Comparison of ENCODE assay signal across 23 cellular contexts in genomic region chr1:11833497-11833896, GRCh38. TPM values are rescaled to one million over a fixed set of nuclear protein-coding genes. Genes with fewer than 3 reads are reported as not detected.
A peak's percentile ranks its signal among the peaks of the same experiment; 100 is the strongest.
DNase-seq lines count a peak whose midpoint lies in the region; ATAC-seq and TF ChIP-seq lines count a peak whose summit lies in the region.
"Had no signal": no experiment of that assay in that cellular context is flagged by ENCODE, and none has a peak within 500 bp of the region (broad histone marks: within the 10 kb centered on the region; RNA-seq: fewer than 3 reads in every experiment).

No MANE protein-coding gene starts in this region.

- H3K4me1 Mint-ChIP-seq in natural killer cell treated with Interleukin-12 subunit alpha and Interleukin-12 subunit beta and Interleukin-15 and Interleukin-18, amount 100 ng/mL, for 72 hours (ENCODE audit: low read depth in 2 of 2): peaks cover under 1 to 1% of the 10 kb centered on the region in 2 donors
- H3K4me1 Mint-ChIP-seq in natural killer cell: peaks cover 1% of the 10 kb centered on the region in 2 donors

- H3K9me3 ChIP-seq in osteoblast (ENCODE audit: low read depth, low read length): no peaks in the 10 kb centered on the region
- H3K9me3 ChIP-seq: A549; BLaER1 treated with 17β-estradiol and CSF1 and Interleukin-3, amounts not matched to agents 10 nM and 100 nM had no signal

- H2AFZ ChIP-seq in osteoblast (ENCODE audit: low read length): no peak overlapping the region

- TF ChIP-seq CTCF in natural killer cell (IDR thresholded peaks at IDR 0.05) (no peak), osteoblast (IDR thresholded peaks at IDR 0.05; ENCODE audit: extremely low read depth, low read depth, low read length) (no peak)

- H3K4me2 ChIP-seq in osteoblast (ENCODE audit: insufficient read depth, low read length): no peak overlapping the region
- H3K4me2 ChIP-seq: A549; BLaER1 treated with 17β-estradiol and CSF1 and Interleukin-3, amounts not matched to agents 10 nM and 100 nM had no signal

- H3K4me3 Mint-ChIP-seq in natural killer cell treated with Interleukin-12 subunit alpha and Interleukin-12 subunit beta and Interleukin-15 and Interleukin-18, amount 100 ng/mL, for 72 hours: no peak overlapping the region
- no peak overlapping the region for H3K4me3 Mint-ChIP-seq in natural killer cell
- H3K4me3 Mint-ChIP-seq: B cell; CD4-positive, alpha-beta T cell; CD8-positive, alpha-beta T cell had no signal

- H3K27ac ChIP-seq in osteoblast (ENCODE audit: low read depth, low read length) (no peak overlapping the region), rectal smooth muscle tissue (ENCODE audit: low read depth, low read length) (no peak overlapping the region)
- H3K27ac ChIP-seq: 22Rv1; A549; BLaER1 treated with 17β-estradiol and CSF1 and Interleukin-3, amounts not matched to agents 10 nM and 100 nM; C4-2B had no signal

- intact Hi-C loops in natural killer cell (cut with micrococcal nuclease): no loop called here

- no peaks in the 10 kb centered on the region for H3K79me2 ChIP-seq in osteoblast (ENCODE audit: insufficient read depth, low read length)

- peaks cover 10% of the 10 kb centered on the region for H3K36me3 Mint-ChIP-seq in natural killer cell treated with Interleukin-12 subunit alpha and Interleukin-12 subunit beta and Interleukin-15 and Interleukin-18, amount 100 ng/mL, for 72 hours
- H3K36me3 Mint-ChIP-seq in natural killer cell: peaks cover 6% of the 10 kb centered on the region

- H3K27me3 ChIP-seq in osteoblast (ENCODE audit: insufficient read depth, low read length) (no peaks in the 10 kb centered on the region), rectal smooth muscle tissue (ENCODE audit: control insufficient read depth, insufficient read depth, low read length) (no peaks in the 10 kb centered on the region)
- H3K27me3 ChIP-seq: BLaER1 treated with 17β-estradiol and CSF1 and Interleukin-3, amounts not matched to agents 10 nM and 100 nM had no signal

- H3K4me3 ChIP-seq in osteoblast (ENCODE audit: insufficient read depth, low read length): no peak overlapping the region
- H3K4me3 ChIP-seq in rectal smooth muscle tissue (ENCODE audit: low read length): no peak overlapping the region
- H3K4me3 ChIP-seq: A549; BLaER1 treated with 17β-estradiol and CSF1 and Interleukin-3, amounts not matched to agents 10 nM and 100 nM had no signal

- no peaks in the 10 kb centered on the region for H3K9me3 Mint-ChIP-seq in natural killer cell treated with Interleukin-12 subunit alpha and Interleukin-12 subunit beta and Interleukin-15 and Interleukin-18, amount 100 ng/mL, for 72 hours
- no peaks in the 10 kb centered on the region for H3K9me3 Mint-ChIP-seq in natural killer cell
- H3K9me3 Mint-ChIP-seq: CD4-positive, alpha-beta T cell; CD8-positive, alpha-beta T cell had no signal

- H3K36me3 ChIP-seq in osteoblast (ENCODE audit: insufficient read depth, low read length) (peaks cover 81% of the 10 kb centered on the region), rectal smooth muscle tissue (ENCODE audit: control insufficient read depth, insufficient read depth, low read length) (peaks cover 61% of the 10 kb centered on the region)

- peak overlapping the region; percentile 22 for H3K9ac ChIP-seq in rectal smooth muscle tissue (ENCODE audit: low read length)
- H3K9ac ChIP-seq: BLaER1 treated with 17β-estradiol and CSF1 and Interleukin-3, amounts not matched to agents 10 nM and 100 nM had no signal

- H3K27ac Mint-ChIP-seq in natural killer cell treated with Interleukin-12 subunit alpha and Interleukin-12 subunit beta and Interleukin-15 and Interleukin-18, amount 100 ng/mL, for 72 hours: no peak overlapping the region
- H3K27ac Mint-ChIP-seq in natural killer cell: no peak overlapping the region
- H3K27ac Mint-ChIP-seq: B cell; CD4-positive, alpha-beta T cell; CD8-positive, alpha-beta T cell had no signal

- peaks cover 4% of the 10 kb centered on the region for H4K20me1 ChIP-seq in osteoblast (ENCODE audit: insufficient read depth, low read length)

- DNase-seq in natural killer cell treated with Interleukin-12 subunit alpha and Interleukin-12 subunit beta and Interleukin-15 and Interleukin-18, amount 100 ng/mL, for 72 hours (ENCODE audit: low spot score): peak; percentile 42
- DNase-seq in natural killer cell (no peak), osteoblast (ENCODE audit: insufficient read length, low spot score, missing footprints) (peak; percentile 79), NCI-H1417 (lab: John Stamatoyannopoulos, UW) (no peak), COR-L47 (lab: John Stamatoyannopoulos, UW) (no peak)
- DNase-seq: AML-193; CD4-positive, alpha-beta T cell; CD8-positive, alpha-beta T cell; DMS 273 treated with DMSO at 0.1 percent for 48 hours; DMS153; DMS53; DMS79; DND-41; EL; GF-D8 had no signal

- ATAC-seq in natural killer cell treated with Interleukin-12 subunit alpha and Interleukin-12 subunit beta and Interleukin-15 and Interleukin-18, amount 100 ng/mL, for 72 hours: no peak
- ATAC-seq in natural killer cell: no peak
- ATAC-seq: A549; CD8-positive, alpha-beta T cell had no signal

- no peaks in the 10 kb centered on the region for H3K4me1 ChIP-seq in osteoblast (ENCODE audit: insufficient read depth, low read length)
- H3K4me1 ChIP-seq in rectal smooth muscle tissue (ENCODE audit: control insufficient read depth, insufficient read depth, low read length): no peaks in the 10 kb centered on the region
- H3K4me1 ChIP-seq: A549; BLaER1 treated with 17β-estradiol and CSF1 and Interleukin-3, amounts not matched to agents 10 nM and 100 nM had no signal

- H3K27me3 Mint-ChIP-seq in natural killer cell treated with Interleukin-12 subunit alpha and Interleukin-12 subunit beta and Interleukin-15 and Interleukin-18, amount 100 ng/mL, for 72 hours: no peaks in the 10 kb centered on the region
- no peaks in the 10 kb centered on the region for H3K27me3 Mint-ChIP-seq in natural killer cell (ENCODE audit: low read depth in 2 of 2)
- H3K27me3 Mint-ChIP-seq: B cell; CD4-positive, alpha-beta T cell had no signal

RNA-seq across cellular contexts. Expression of gene NPPA, which starts 14.1 kb away (rescaled TPM):
- not detected for total RNA-seq in natural killer cell treated with Interleukin-12 subunit alpha and Interleukin-12 subunit beta and Interleukin-15 and Interleukin-18, amount 100 ng/mL, for 72 hours
- total RNA-seq in natural killer cell (not detected), osteoblast (not detected in 2 replicates)
- total RNA-seq: A172; B cell; CD4-positive, alpha-beta T cell; CD8-positive, alpha-beta T cell; Daoy had no signal

RNA-seq across cellular contexts. Expression of gene NPPB, which starts 25.2 kb away (rescaled TPM):
- not detected for total RNA-seq in natural killer cell treated with Interleukin-12 subunit alpha and Interleukin-12 subunit beta and Interleukin-15 and Interleukin-18, amount 100 ng/mL, for 72 hours
- not detected for total RNA-seq in natural killer cell
- total RNA-seq in osteoblast: not detected in 2 replicates
- total RNA-seq: B cell; CD4-positive, alpha-beta T cell; CD8-positive, alpha-beta T cell had no signal

RNA-seq across cellular contexts. Expression of gene CLCN6, which starts 27.5 kb away (rescaled TPM):
- 10 to 100 TPM; 15.0 to 31.0 TPM for total RNA-seq in natural killer cell treated with Interleukin-12 subunit alpha and Interleukin-12 subunit beta and Interleukin-15 and Interleukin-18, amount 100 ng/mL, for 72 hours
- total RNA-seq in natural killer cell (10 to 100 TPM; 21.4 to 28.6 (median 25.6) TPM), osteoblast (21.0 and 22.4 TPM in 2 replicates)

RNA-seq across cellular contexts. Expression of gene MTHFR, which starts 27.7 kb away (rescaled TPM):
- total RNA-seq in natural killer cell treated with Interleukin-12 subunit alpha and Interleukin-12 subunit beta and Interleukin-15 and Interleukin-18, amount 100 ng/mL, for 72 hours: 10 to 100 TPM; 25.7 to 30.4 TPM
- 10 to 100 TPM; 61.8 to 78.4 (median 69.5) TPM for total RNA-seq in natural killer cell
- total RNA-seq in osteoblast: 32.6 and 34.5 TPM in 2 replicates

Comparison
In these comparisons a context has a peak if more than half of its experiments do, and no peak if none do; other contexts are left out.
1. DNase-seq: peak in natural killer cell treated with Interleukin-12 subunit alpha and Interleukin-12 subunit beta and Interleukin-15 and Interleukin-18, amount 100 ng/mL, for 72 hours (single experiment) and osteoblast (single experiment); none in natural killer cell (single experiment), NCI-H1417 (0 of 3) and COR-L47 (single experiment).